ENCODE assay signal across 18 cellular contexts in the genomic region with DNA sequence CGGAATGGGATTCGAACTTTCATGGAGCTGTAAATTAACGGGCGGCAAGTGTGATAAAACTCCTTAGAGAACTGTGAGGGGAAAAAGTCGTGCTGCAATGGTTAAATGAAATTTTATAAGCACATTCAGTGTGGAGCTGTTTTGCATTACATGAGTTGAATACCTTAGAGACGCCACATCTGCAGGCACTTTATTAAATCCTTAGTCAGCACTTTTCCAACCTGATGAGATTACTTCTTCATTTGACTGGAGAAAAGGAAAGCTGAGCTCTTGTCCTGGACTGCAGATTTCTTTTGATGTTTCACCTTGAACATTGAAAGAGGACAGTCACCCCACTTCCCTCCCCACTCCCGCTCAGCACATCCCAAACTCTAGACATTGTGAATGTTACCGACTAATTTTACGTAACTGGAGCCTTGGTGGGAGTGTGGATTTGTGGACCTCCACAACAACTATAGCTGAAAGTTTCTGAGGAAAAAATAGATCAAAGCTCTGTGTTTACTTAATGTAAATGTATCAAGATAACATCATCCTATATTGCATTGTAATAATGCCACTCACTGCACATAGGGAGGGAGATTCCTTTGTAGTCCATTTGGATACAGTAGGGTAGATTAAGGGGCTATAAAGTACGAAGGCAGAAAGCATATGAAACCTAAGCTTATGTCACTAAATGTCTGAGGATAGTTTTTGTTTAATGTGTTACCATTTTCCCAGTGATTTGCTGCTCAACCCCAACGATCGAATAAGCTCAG.
DNase-seq lines count a peak whose midpoint lies in the region; ATAC-seq, FAIRE-seq and TF ChIP-seq lines count a peak whose summit lies in the region.
"Had no signal": no experiment of that assay in that cellular context is flagged by ENCODE, and none has a peak within 500 bp of the region (broad histone marks: within the 10 kb centered on the region; RNA-seq: fewer than 3 reads in every experiment).

No MANE protein-coding gene starts in this region.

- peaks cover 74% of the 10 kb centered on the region for H3K4me1 ChIP-seq in adipocyte (ENCODE audit: control insufficient read depth, insufficient read depth, low read length)
- H3K4me1 ChIP-seq in kidney (ENCODE audit: control insufficient read depth in 1 of 2, insufficient read depth in 1 of 2, low read depth in 1 of 2, low read length in 2 of 2) = peaks cover 30 to 50% of the 10 kb centered on the region in 2 donors
- peaks cover 41 to 70% (median 47%) of the 10 kb centered on the region in 3 donors for H3K4me1 ChIP-seq in skeletal muscle tissue (ENCODE audit: control insufficient read depth in 3 of 3, insufficient read depth in 3 of 3, low read length in 3 of 3)

- ATAC-seq in HG03108 (IDR thresholded peaks at IDR 0.05; ENCODE audit: unreplicated experiment) = no peak

- peak overlapping the region; percentile 94 for H3K27ac Mint-ChIP-seq in Calu3 (ENCODE audit: unreplicated experiment)
- H3K27ac Mint-ChIP-seq: activated B cell treated with CpG ODN at 0.5 μM for 24 hours had no signal

- BruUV-seq in Calu3 (replicated peaks; lab: Mats Ljungman, UMichigan) = no TSS peak

- no peak for DNase-seq in Calu3
- no peak for DNase-seq in adipocyte (ENCODE audit: low read depth)
- DNase-seq in kidney = no peak
- no peak for DNase-seq in COR-L47 (lab: John Stamatoyannopoulos, UW)
- DNase-seq in activated CD4-positive, CD25-positive, alpha-beta regulatory T cell (lab: John Stamatoyannopoulos, UW) = no peak
- DNase-seq in retina = no peak
- DNase-seq: activated B cell treated with CpG ODN at 0.5 μM for 24 hours; activated gamma-delta T cell; AML-193; DMS79; effector CD4-positive, alpha-beta T cell; NCI-H2029; NCI-H526; posterior cingulate gyrus; stimulated activated CD4-positive, alpha-beta T cell treated with anti-CD3 and anti-CD28 coated beads, Interleukin-2, amount 100 ng/mL, for 48 hours had no signal

- H3K36me3 Mint-ChIP-seq in Calu3 (ENCODE audit: insufficient read depth, unreplicated experiment) = peaks cover 26% of the 10 kb centered on the region

- H3K9me3 Mint-ChIP-seq in Calu3 (ENCODE audit: low read depth, unreplicated experiment) = no peaks in the 10 kb centered on the region
- H3K9me3 Mint-ChIP-seq: activated B cell treated with CpG ODN at 0.5 μM for 24 hours had no signal

- H3K27ac ChIP-seq in kidney (ENCODE audit: low read depth in 2 of 2, low read length in 2 of 2) = peak overlapping the region; percentile 77 to 82
- H3K27ac ChIP-seq in skeletal muscle tissue (ENCODE audit: low read depth, low read length) = peak overlapping the region; percentile 63

- no peak overlapping the region for H3K4me3 Mint-ChIP-seq in Calu3 (ENCODE audit: low read depth, unreplicated experiment)
- H3K4me3 Mint-ChIP-seq: activated B cell treated with CpG ODN at 0.5 μM for 24 hours had no signal

- H3K9ac ChIP-seq in adipocyte (ENCODE audit: low read length) = peak overlapping the region; percentile 58
- H3K9ac ChIP-seq in kidney (ENCODE audit: low read length in 2 of 2) = no peak overlapping the region
- no peak overlapping the region for H3K9ac ChIP-seq in skeletal muscle tissue (ENCODE audit: low read depth in 1 of 3, low read length in 3 of 3)

- peaks cover 49% of the 10 kb centered on the region for H3K4me1 Mint-ChIP-seq in Calu3 (ENCODE audit: low read depth, unreplicated experiment)

- intact Hi-C loops in Calu3 (cut with micrococcal nuclease; ENCODE audit: unreplicated experiment) (loop anchor here (5.0 to 10.0 kb wide), 4 partner anchors 99 to 394 kb away; a partner anchor contains a TSS), kidney (cut with DNase I) (loop anchor here (10.0 kb wide), 1 partner anchor 477 kb away; no protein-coding TSS in a partner anchor)

- H3K27me3 Mint-ChIP-seq in Calu3 (ENCODE audit: unreplicated experiment) = no peaks in the 10 kb centered on the region

- TF ChIP-seq CTCF in Calu3 (IDR thresholded peaks at IDR 0.05; ENCODE audit: unreplicated experiment) (no peak), kidney (IDR thresholded peaks at IDR 0.05; ENCODE audit: borderline replicate concordance, extremely low read depth, insufficient read depth) (no peak)

- H3K9me3 ChIP-seq in adipocyte (ENCODE audit: control insufficient read depth, low read length) (no peaks in the 10 kb centered on the region), kidney (ENCODE audit: control insufficient read depth in 1 of 2, low read length in 2 of 2) (no peaks in the 10 kb centered on the region), skeletal muscle tissue (ENCODE audit: control insufficient read depth in 3 of 3, low read length in 3 of 3) (no peaks in the 10 kb centered on the region)

- H3K27me3 ChIP-seq in adipocyte (replicated peaks; ENCODE audit: control insufficient read depth, insufficient read depth, low read length) (no peaks in the 10 kb centered on the region), skeletal muscle tissue (ENCODE audit: control insufficient read depth in 3 of 3, insufficient read depth in 3 of 3, low read length in 3 of 3) (no peaks in the 10 kb centered on the region)

- H3K36me3 ChIP-seq in adipocyte (ENCODE audit: control insufficient read depth, insufficient read depth, low read length, severe bottlenecking) = peaks cover 10% of the 10 kb centered on the region
- peaks cover 0 to 2% of the 10 kb centered on the region in 2 donors for H3K36me3 ChIP-seq in kidney (ENCODE audit: control insufficient read depth in 1 of 2, insufficient read depth in 2 of 2, low read length in 2 of 2)
- H3K36me3 ChIP-seq in skeletal muscle tissue (ENCODE audit: control insufficient read depth in 3 of 3, insufficient read depth in 3 of 3, low read length in 3 of 3) = peaks cover 0 to 4% (median 0%) of the 10 kb centered on the region in 3 donors

- peak overlapping the region; percentile 22 for H3K4me3 ChIP-seq in adipocyte (ENCODE audit: low read length)
- no peak overlapping the region for H3K4me3 ChIP-seq in kidney (ENCODE audit: low read length in 2 of 2)
- no peak overlapping the region for H3K4me3 ChIP-seq in skeletal muscle tissue (ENCODE audit: low read length in 3 of 3)

- CTCF ChIA-PET in Calu3 (lab: Charles Lee) = interaction anchor here (1.5 kb wide), 1 partner anchor 53 kb away, joined by 3 read pairs; no protein-coding TSS in a partner anchor

- FAIRE-seq in kidney (lab: Jason Lieb, UNC) = no peak
- FAIRE-seq: frontal cortex had no signal
